ENCODE assay signal across 11 cellular contexts in the genomic region with DNA sequence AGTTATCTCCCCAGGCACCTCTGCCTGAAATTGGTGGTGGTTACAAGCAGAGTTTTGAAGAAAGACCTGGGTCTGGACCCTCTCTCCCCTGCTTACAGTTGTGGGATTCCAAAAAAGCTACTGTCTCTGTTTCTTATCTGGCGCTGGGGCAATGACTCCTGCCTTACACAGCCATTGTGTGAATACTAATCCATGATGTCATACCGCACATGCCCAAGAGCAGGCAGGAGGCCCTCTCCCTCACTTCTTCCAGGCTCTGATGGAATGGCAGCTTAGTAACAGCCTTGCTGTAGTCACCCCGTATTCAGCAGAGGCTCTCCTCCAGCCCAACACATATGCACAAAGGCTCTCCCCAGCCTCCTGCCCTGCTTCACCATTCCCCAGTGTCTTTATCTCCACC.
A peak's percentile ranks its signal among the peaks of the same experiment; 100 is the strongest.
DNase-seq lines count a peak whose midpoint lies in the region; ATAC-seq, FAIRE-seq and TF ChIP-seq lines count a peak whose summit lies in the region.
"Had no signal": no experiment of that assay in that cellular context is flagged by ENCODE, and none has a peak within 500 bp of the region (broad histone marks: within the 10 kb centered on the region; RNA-seq: fewer than 3 reads in every experiment).

No MANE protein-coding gene starts in this region.

- no peak overlapping the region for H3K4me3 ChIP-seq in cardiac muscle cell
- no peak overlapping the region for H3K4me3 ChIP-seq in fibroblast of villous mesenchyme (ENCODE audit: low read depth, low read length)
- H3K4me3 ChIP-seq: BLaER1 treated with 17β-estradiol and CSF1 and Interleukin-3, amounts not matched to agents 10 nM and 100 nM had no signal

- H3K9me3 Mint-ChIP-seq in stimulated activated memory B cell treated with anti-CD40 and anti-IgM and Interleukin-4, amounts not matched to agents 10 μg/mL and 1 μg/mL and 100 μg/mL, for 72 hours: no peaks in the 10 kb centered on the region

- peak in 1 of 2 donors; percentile 77 for DNase-seq in cardiac muscle cell (ENCODE audit: low read depth in 1 of 2, low spot score in 1 of 2)
- no peak for DNase-seq in Right ventricle myocardium superior
- peak; percentile 40 for DNase-seq in fibroblast of villous mesenchyme (ENCODE audit: low read depth)
- no peak for DNase-seq in NCI-H2081 (lab: John Stamatoyannopoulos, UW)
- DNase-seq in KBM-7: no peak
- no peak for DNase-seq in H54 (ENCODE audit: insufficient read length, low spot score)
- DNase-seq: NCI-H82, small intestine had no signal

- no peaks in the 10 kb centered on the region for H3K36me3 Mint-ChIP-seq in stimulated activated memory B cell treated with anti-CD40 and anti-IgM and Interleukin-4, amounts not matched to agents 10 μg/mL and 1 μg/mL and 100 μg/mL, for 72 hours

- intact Hi-C loops in Right ventricle myocardium superior (cut with DNase I): no loop called here

- in situ Hi-C loops in KBM-7 (cut with MboI; ENCODE audit: low pct_unique_long_range_greater_than_20kb, low sequenced_read_pairs): no loop called here

- H3K4me3 Mint-ChIP-seq in stimulated activated memory B cell treated with anti-CD40 and anti-IgM and Interleukin-4, amounts not matched to agents 10 μg/mL and 1 μg/mL and 100 μg/mL, for 72 hours: no peak overlapping the region

- peak overlapping the region; percentile 12 for H3K27ac ChIP-seq in cardiac muscle cell

- peaks cover 61% of the 10 kb centered on the region for H3K4me1 ChIP-seq in cardiac muscle cell (ENCODE audit: low read depth)

- H3K27me3 Mint-ChIP-seq in stimulated activated memory B cell treated with anti-CD40 and anti-IgM and Interleukin-4, amounts not matched to agents 10 μg/mL and 1 μg/mL and 100 μg/mL, for 72 hours: no peaks in the 10 kb centered on the region

- ATAC-seq in Right ventricle myocardium superior (ENCODE audit: poor library complexity) (no peak), SK-N-SH treated with all-trans-retinoic acid at 6 μM for 48 hours (peak; percentile 41)
- ATAC-seq in stimulated activated memory B cell treated with anti-CD40 and anti-IgM and Interleukin-4, amounts not matched to agents 10 μg/mL and 1 μg/mL and 100 μg/mL, for 72 hours: no peak

- TF ChIP-seq POLR2A in H54 (IDR thresholded peaks at IDR 0.05; ENCODE audit: low read depth, low read length): no peak

- no peaks in the 10 kb centered on the region for H3K9me3 ChIP-seq in cardiac muscle cell (ENCODE audit: low read depth)
- H3K9me3 ChIP-seq: BLaER1 treated with 17β-estradiol and CSF1 and Interleukin-3, amounts not matched to agents 10 nM and 100 nM had no signal

- H3K4me1 Mint-ChIP-seq in stimulated activated memory B cell treated with anti-CD40 and anti-IgM and Interleukin-4, amounts not matched to agents 10 μg/mL and 1 μg/mL and 100 μg/mL, for 72 hours: peaks cover 34% of the 10 kb centered on the region

- no peaks in the 10 kb centered on the region for H3K36me3 ChIP-seq in cardiac muscle cell
- H3K36me3 ChIP-seq: BLaER1 treated with 17β-estradiol and CSF1 and Interleukin-3, amounts not matched to agents 10 nM and 100 nM had no signal

- no peak for FAIRE-seq in H54 (lab: Jason Lieb, UNC)
- FAIRE-seq: small intestine had no signal

- H3K27ac Mint-ChIP-seq in stimulated activated memory B cell treated with anti-CD40 and anti-IgM and Interleukin-4, amounts not matched to agents 10 μg/mL and 1 μg/mL and 100 μg/mL, for 72 hours: peak overlapping the region; percentile 81

- no peak for TF ChIP-seq CTCF in cardiac muscle cell (IDR thresholded peaks at IDR 0.05; ENCODE audit: low read depth, low read length)
- no peak for TF ChIP-seq CTCF in fibroblast of villous mesenchyme (IDR thresholded peaks at IDR 0.05; ENCODE audit: insufficient read depth, low read depth, low read length)

- H3K27me3 ChIP-seq in cardiac muscle cell: no peaks in the 10 kb centered on the region
- H3K27me3 ChIP-seq: BLaER1 treated with 17β-estradiol and CSF1 and Interleukin-3, amounts not matched to agents 10 nM and 100 nM had no signal

TF ChIP-seq in SK-N-SH treated with all-trans-retinoic acid at 6 μM for 48 hours, 23 proteins besides CTCF, POLR2A, EP300 and RAD21:
- TF ChIP-seq ARNTL (CRISPR knock-in tag; IDR thresholded peaks at IDR 0.05; ENCODE audit: borderline replicate concordance, low read depth): no peak
- no peak for TF ChIP-seq GLIS3 (CRISPR knock-in tag; IDR thresholded peaks at IDR 0.05)
- no peak for TF ChIP-seq BACH2 (CRISPR knock-in tag; IDR thresholded peaks at IDR 0.05; ENCODE audit: borderline replicate concordance)
- TF ChIP-seq, protein P1, sequence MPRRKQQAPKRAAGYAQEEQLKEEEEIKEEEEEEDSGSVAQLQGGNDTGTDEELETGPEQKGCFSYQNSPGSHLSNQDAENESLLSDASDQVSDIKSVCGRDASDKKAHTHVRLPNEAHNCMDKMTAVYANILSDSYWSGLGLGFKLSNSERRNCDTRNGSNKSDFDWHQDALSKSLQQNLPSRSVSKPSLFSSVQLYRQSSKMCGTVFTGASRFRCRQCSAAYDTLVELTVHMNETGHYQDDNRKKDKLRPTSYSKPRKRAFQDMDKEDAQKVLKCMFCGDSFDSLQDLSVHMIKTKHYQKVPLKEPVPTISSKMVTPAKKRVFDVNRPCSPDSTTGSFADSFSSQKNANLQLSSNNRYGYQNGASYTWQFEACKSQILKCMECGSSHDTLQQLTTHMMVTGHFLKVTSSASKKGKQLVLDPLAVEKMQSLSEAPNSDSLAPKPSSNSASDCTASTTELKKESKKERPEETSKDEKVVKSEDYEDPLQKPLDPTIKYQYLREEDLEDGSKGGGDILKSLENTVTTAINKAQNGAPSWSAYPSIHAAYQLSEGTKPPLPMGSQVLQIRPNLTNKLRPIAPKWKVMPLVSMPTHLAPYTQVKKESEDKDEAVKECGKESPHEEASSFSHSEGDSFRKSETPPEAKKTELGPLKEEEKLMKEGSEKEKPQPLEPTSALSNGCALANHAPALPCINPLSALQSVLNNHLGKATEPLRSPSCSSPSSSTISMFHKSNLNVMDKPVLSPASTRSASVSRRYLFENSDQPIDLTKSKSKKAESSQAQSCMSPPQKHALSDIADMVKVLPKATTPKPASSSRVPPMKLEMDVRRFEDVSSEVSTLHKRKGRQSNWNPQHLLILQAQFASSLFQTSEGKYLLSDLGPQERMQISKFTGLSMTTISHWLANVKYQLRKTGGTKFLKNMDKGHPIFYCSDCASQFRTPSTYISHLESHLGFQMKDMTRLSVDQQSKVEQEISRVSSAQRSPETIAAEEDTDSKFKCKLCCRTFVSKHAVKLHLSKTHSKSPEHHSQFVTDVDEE (CRISPR knock-in tag; IDR thresholded peaks at IDR 0.05): no peak
- TF ChIP-seq ZFP3 (CRISPR knock-in tag; IDR thresholded peaks at IDR 0.05): no peak
- TF ChIP-seq TCF4 (CRISPR knock-in tag; IDR thresholded peaks at IDR 0.05; ENCODE audit: borderline replicate concordance): no peak
- TF ChIP-seq TOX (CRISPR knock-in tag; IDR thresholded peaks at IDR 0.05; ENCODE audit: borderline replicate concordance): no peak
- no peak for TF ChIP-seq PPARA (CRISPR knock-in tag; IDR thresholded peaks at IDR 0.05; ENCODE audit: borderline replicate concordance)
- no peak for TF ChIP-seq ZC3H10 (CRISPR knock-in tag; IDR thresholded peaks at IDR 0.05)
- TF ChIP-seq, protein P2, sequence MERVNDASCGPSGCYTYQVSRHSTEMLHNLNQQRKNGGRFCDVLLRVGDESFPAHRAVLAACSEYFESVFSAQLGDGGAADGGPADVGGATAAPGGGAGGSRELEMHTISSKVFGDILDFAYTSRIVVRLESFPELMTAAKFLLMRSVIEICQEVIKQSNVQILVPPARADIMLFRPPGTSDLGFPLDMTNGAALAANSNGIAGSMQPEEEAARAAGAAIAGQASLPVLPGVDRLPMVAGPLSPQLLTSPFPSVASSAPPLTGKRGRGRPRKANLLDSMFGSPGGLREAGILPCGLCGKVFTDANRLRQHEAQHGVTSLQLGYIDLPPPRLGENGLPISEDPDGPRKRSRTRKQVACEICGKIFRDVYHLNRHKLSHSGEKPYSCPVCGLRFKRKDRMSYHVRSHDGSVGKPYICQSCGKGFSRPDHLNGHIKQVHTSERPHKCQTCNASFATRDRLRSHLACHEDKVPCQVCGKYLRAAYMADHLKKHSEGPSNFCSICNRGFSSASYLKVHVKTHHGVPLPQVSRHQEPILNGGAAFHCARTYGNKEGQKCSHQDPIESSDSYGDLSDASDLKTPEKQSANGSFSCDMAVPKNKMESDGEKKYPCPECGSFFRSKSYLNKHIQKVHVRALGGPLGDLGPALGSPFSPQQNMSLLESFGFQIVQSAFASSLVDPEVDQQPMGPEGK (CRISPR knock-in tag; IDR thresholded peaks at IDR 0.05; ENCODE audit: borderline replicate concordance): no peak
- TF ChIP-seq RARB (CRISPR knock-in tag; IDR thresholded peaks at IDR 0.05): no peak
- TF ChIP-seq, protein P3, sequence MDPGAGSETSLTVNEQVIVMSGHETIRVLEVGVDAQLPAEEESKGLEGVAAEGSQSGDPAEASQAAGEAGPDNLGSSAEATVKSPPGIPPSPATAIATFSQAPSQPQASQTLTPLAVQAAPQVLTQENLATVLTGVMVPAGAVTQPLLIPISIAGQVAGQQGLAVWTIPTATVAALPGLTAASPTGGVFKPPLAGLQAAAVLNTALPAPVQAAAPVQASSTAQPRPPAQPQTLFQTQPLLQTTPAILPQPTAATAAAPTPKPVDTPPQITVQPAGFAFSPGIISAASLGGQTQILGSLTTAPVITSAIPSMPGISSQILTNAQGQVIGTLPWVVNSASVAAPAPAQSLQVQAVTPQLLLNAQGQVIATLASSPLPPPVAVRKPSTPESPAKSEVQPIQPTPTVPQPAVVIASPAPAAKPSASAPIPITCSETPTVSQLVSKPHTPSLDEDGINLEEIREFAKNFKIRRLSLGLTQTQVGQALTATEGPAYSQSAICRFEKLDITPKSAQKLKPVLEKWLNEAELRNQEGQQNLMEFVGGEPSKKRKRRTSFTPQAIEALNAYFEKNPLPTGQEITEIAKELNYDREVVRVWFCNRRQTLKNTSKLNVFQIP (CRISPR knock-in tag; IDR thresholded peaks at IDR 0.05; ENCODE audit: borderline replicate concordance, low read depth): no peak
- no peak for TF ChIP-seq ISL1 (CRISPR knock-in tag; IDR thresholded peaks at IDR 0.05)
- no peak for TF ChIP-seq ZNF70 (CRISPR knock-in tag; IDR thresholded peaks at IDR 0.05)
